11 cellular contexts compared by ENCODE assay signal in the genomic region with DNA sequence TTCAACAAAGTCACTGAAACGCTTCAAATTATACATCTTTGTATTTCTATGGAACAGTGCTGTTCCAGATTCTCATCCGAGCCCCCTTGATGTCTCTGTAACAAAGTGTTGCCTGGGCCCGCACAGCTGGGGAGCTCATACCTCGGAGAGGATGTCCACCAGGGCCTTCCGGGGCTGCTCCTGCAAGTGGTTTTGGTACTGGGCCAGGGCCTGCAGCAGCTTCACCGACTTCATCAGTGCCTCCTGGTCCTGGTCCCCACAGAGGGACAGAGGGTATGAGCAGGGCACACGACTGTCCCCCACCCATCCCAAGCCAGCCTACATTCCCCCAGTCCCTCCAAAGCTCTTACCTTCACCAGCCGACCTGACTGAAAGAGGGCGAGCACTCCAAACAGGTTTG. TPM values are rescaled to one million over a fixed set of nuclear protein-coding genes. Genes with fewer than 3 reads are reported as not detected.
DNase-seq lines count a peak whose midpoint lies in the region; ATAC-seq and TF ChIP-seq lines count a peak whose summit lies in the region.
"Had no signal": no experiment of that assay in that cellular context is flagged by ENCODE, and none has a peak within 500 bp of the region (broad histone marks: within the 10 kb centered on the region; RNA-seq: fewer than 3 reads in every experiment).

No MANE protein-coding gene starts in this region.

- H3K4me1 Mint-ChIP-seq in WTC11: peaks cover 32% of the 10 kb centered on the region
- peaks cover 22% of the 10 kb centered on the region for H3K4me1 Mint-ChIP-seq in type B pancreatic cell (ENCODE audit: unreplicated experiment)

- H3K4me3 Mint-ChIP-seq in WTC11 (peak overlapping the region; percentile 78), type B pancreatic cell (peak overlapping the region; percentile 95)

- H3K4me3 ChIP-seq in left ventricle myocardium inferior (no peak overlapping the region), iPS-15b (ENCODE audit: low read depth, low read length) (peak overlapping the region; percentile 94), right atrium auricular region (no peak overlapping the region)

- POLR2A ChIA-PET in WTC11 (lab: Charles Lee): no interaction called here

- H3K9ac ChIP-seq in iPS-15b (ENCODE audit: low read depth, low read length): peak overlapping the region; percentile 47
- H3K9ac ChIP-seq: parathyroid adenoma had no signal

- peaks cover 43% of the 10 kb centered on the region for H3K36me3 Mint-ChIP-seq in WTC11
- peaks cover 4% of the 10 kb centered on the region for H3K36me3 Mint-ChIP-seq in type B pancreatic cell

- H3K4me1 ChIP-seq in left ventricle myocardium inferior (peaks cover 26% of the 10 kb centered on the region), iPS-15b (ENCODE audit: control insufficient read depth, insufficient read depth, low read length) (peaks cover 6% of the 10 kb centered on the region), right atrium auricular region (peaks cover 0 to 22% of the 10 kb centered on the region in 2 donors)

- peaks cover 2% of the 10 kb centered on the region; the same call in 1 of the 2 replicates for H3K27me3 Mint-ChIP-seq in WTC11 (ENCODE audit: low read depth)
- no peaks in the 10 kb centered on the region for H3K27me3 Mint-ChIP-seq in type B pancreatic cell

- intact Hi-C loops in Right ventricle myocardium inferior (cut with DNase I) (no loop called here), left ventricle myocardium inferior (cut with micrococcal nuclease) (no loop called here)

- H3K27ac ChIP-seq in left ventricle myocardium inferior (replicated peaks): no peak overlapping the region
- no peak overlapping the region for H3K27ac ChIP-seq in right atrium auricular region
- H3K27ac ChIP-seq: parathyroid adenoma had no signal

- H3K27me3 ChIP-seq in left ventricle myocardium inferior (ENCODE audit: low read depth) (no peaks in the 10 kb centered on the region), iPS-15b (ENCODE audit: control insufficient read depth, insufficient read depth, low read length) (no peaks in the 10 kb centered on the region), right atrium auricular region (no peaks in the 10 kb centered on the region)

- H3K36me3 ChIP-seq in left ventricle myocardium inferior (peaks cover 52% of the 10 kb centered on the region), iPS-15b (ENCODE audit: control insufficient read depth, insufficient read depth, low read length) (peaks cover 43% of the 10 kb centered on the region), right atrium auricular region (peaks cover 44% of the 10 kb centered on the region)

- no peaks in the 10 kb centered on the region for H3K9me3 ChIP-seq in left ventricle myocardium inferior (replicated peaks)
- no peaks in the 10 kb centered on the region for H3K9me3 ChIP-seq in iPS-15b (ENCODE audit: control insufficient read depth, insufficient read depth, low read length)
- no peaks in the 10 kb centered on the region for H3K9me3 ChIP-seq in right atrium auricular region

- no peak for ATAC-seq in Right ventricle myocardium inferior
- ATAC-seq in WTC11: no peak
- ATAC-seq in GM21825 (IDR thresholded peaks at IDR 0.05; ENCODE audit: unreplicated experiment): no peak

- H3K27ac Mint-ChIP-seq in WTC11 (no peak overlapping the region), type B pancreatic cell (no peak overlapping the region)

- H3K9me3 Mint-ChIP-seq in WTC11 (no peaks in the 10 kb centered on the region), type B pancreatic cell (no peaks in the 10 kb centered on the region)

- TF ChIP-seq CTCF in left ventricle myocardium inferior (IDR thresholded peaks at IDR 0.05; ENCODE audit: borderline replicate concordance) (no peak), WTC11 (IDR thresholded peaks at IDR 0.05) (no peak), type B pancreatic cell (conservative IDR thresholded peaks at IDR 0.05) (no peak), right atrium auricular region (IDR thresholded peaks at IDR 0.05) (no peak)

- CTCF ChIA-PET in WTC11 (lab: Charles Lee): interaction anchor here (0.6 kb wide), 2 partner anchors 13 to 269 kb away, joined by 3 to 6 read pairs; no protein-coding TSS in a partner anchor

- DNase-seq in Right ventricle myocardium inferior (ENCODE audit: missing footprints) (peak; percentile 53), left ventricle myocardium inferior (no peak), WTC11 (ENCODE audit: low spot score) (no peak), type B pancreatic cell (ENCODE audit: extremely low spot score, unreplicated experiment) (no peak), right atrium auricular region (ENCODE audit: low spot score) (no peak), GOT3 (lab: John Stamatoyannopoulos, UW) (no peak)
- DNase-seq: DMS153 had no signal

TF ChIP-seq in WTC11, 78 proteins besides CTCF, POLR2A, EP300 and RAD21:
- TF ChIP-seq FOXJ3 (CRISPR knock-in tag; IDR thresholded peaks at IDR 0.05; ENCODE audit: borderline replicate concordance) (no peak), JUN (CRISPR knock-in tag; IDR thresholded peaks at IDR 0.05) (no peak), SMAD3 (CRISPR knock-in tag; IDR thresholded peaks at IDR 0.05; ENCODE audit: borderline replicate concordance) (no peak), CREB1 (CRISPR knock-in tag; IDR thresholded peaks at IDR 0.05) (no peak), ZNF671 (CRISPR knock-in tag; IDR thresholded peaks at IDR 0.05) (no peak), NR2C2 (CRISPR knock-in tag; IDR thresholded peaks at IDR 0.05) (no peak), KAT7 (CRISPR knock-in tag; IDR thresholded peaks at IDR 0.05; ENCODE audit: borderline replicate concordance) (no peak), E2F1 (CRISPR knock-in tag; IDR thresholded peaks at IDR 0.05) (no peak), NFYB (CRISPR knock-in tag; conservative IDR thresholded peaks at IDR 0.05; ENCODE audit: low read depth) (no peak), HMGA2 (CRISPR knock-in tag; IDR thresholded peaks at IDR 0.05) (no peak), ZNF219 (CRISPR knock-in tag; IDR thresholded peaks at IDR 0.05; ENCODE audit: borderline replicate concordance) (no peak), NR1H2 (CRISPR knock-in tag; IDR thresholded peaks at IDR 0.05) (no peak)
- TF ChIP-seq, protein P1, sequence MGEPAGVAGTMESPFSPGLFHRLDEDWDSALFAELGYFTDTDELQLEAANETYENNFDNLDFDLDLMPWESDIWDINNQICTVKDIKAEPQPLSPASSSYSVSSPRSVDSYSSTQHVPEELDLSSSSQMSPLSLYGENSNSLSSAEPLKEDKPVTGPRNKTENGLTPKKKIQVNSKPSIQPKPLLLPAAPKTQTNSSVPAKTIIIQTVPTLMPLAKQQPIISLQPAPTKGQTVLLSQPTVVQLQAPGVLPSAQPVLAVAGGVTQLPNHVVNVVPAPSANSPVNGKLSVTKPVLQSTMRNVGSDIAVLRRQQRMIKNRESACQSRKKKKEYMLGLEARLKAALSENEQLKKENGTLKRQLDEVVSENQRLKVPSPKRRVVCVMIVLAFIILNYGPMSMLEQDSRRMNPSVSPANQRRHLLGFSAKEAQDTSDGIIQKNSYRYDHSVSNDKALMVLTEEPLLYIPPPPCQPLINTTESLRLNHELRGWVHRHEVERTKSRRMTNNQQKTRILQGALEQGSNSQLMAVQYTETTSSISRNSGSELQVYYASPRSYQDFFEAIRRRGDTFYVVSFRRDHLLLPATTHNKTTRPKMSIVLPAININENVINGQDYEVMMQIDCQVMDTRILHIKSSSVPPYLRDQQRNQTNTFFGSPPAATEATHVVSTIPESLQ (CRISPR knock-in tag; IDR thresholded peaks at IDR 0.05): no peak

RNA-seq across cellular contexts. Expression of gene MYBBP1A, which starts 1.5 kb away (rescaled TPM):
- total RNA-seq in Right ventricle myocardium inferior (19.2 TPM), left ventricle myocardium inferior (21.3 TPM), WTC11 (2021) (108 to 163 TPM (median 118 TPM) in 3 replicates), type B pancreatic cell (ENCODE audit: low replicate concordance) (63.7 and 66.0 TPM in 2 replicates), right atrium auricular region (10 to 100 TPM; 19.6 to 25.8 TPM)

RNA-seq across cellular contexts. Expression of gene GGT6, which starts 6.7 kb away (rescaled TPM):
- total RNA-seq in Right ventricle myocardium inferior (0.14 TPM), left ventricle myocardium inferior (not detected), WTC11 (2021) (0.07 to 0.37 TPM (median 0.18 TPM) in 3 replicates), type B pancreatic cell (ENCODE audit: low replicate concordance) (1.0 and 1.4 TPM in 2 replicates), right atrium auricular region (not detected)
- total RNA-seq: fibroblast of villous mesenchyme had no signal

RNA-seq across cellular contexts. Expression of gene SMTNL2, which starts 30.7 kb away (rescaled TPM):
- total RNA-seq in Right ventricle myocardium inferior: 48.6 TPM
- total RNA-seq in left ventricle myocardium inferior: 33.4 TPM
- total RNA-seq in WTC11 (2021): 2.7 to 3.8 TPM (median 3.8 TPM) in 3 replicates
- 19.4 and 25.5 TPM in 2 replicates for total RNA-seq in type B pancreatic cell (ENCODE audit: low replicate concordance)
- 10 to 100 TPM; 21.1 to 41.6 TPM for total RNA-seq in right atrium auricular region
- total RNA-seq: fibroblast of villous mesenchyme had no signal

RNA-seq across cellular contexts. Expression of gene SPNS2, which starts 55.0 kb away (rescaled TPM):
- 12.4 TPM for total RNA-seq in Right ventricle myocardium inferior
- total RNA-seq in left ventricle myocardium inferior: 11.2 TPM
- total RNA-seq in WTC11 (2021): 0.87 to 1.4 TPM (median 1.3 TPM) in 3 replicates
- total RNA-seq in type B pancreatic cell (ENCODE audit: low replicate concordance): 16.1 and 36.7 TPM in 2 replicates
- 10 to 100 TPM in 1 of 2 donors, 1 to 10 TPM in 1; 7.2 to 16.8 TPM for total RNA-seq in right atrium auricular region
